ENCODE assay signal across 1 cellular context in genomic region chr15:88637436-88637835, GRCh38.
TF ChIP-seq lines count a peak whose summit lies in the region.

No MANE protein-coding gene starts in this region.

TF ChIP-seq in WTC11, 78 proteins besides CTCF, POLR2A, EP300 and RAD21 (continued from another document):
- TF ChIP-seq JUN (CRISPR knock-in tag; IDR thresholded peaks at IDR 0.05) (no peak), MXD4 (CRISPR knock-in tag; IDR thresholded peaks at IDR 0.05; ENCODE audit: borderline replicate concordance) (no peak), ZSCAN18 (CRISPR knock-in tag; IDR thresholded peaks at IDR 0.05) (no peak), EMX1 (CRISPR knock-in tag; IDR thresholded peaks at IDR 0.05) (no peak), ZBTB21 (CRISPR knock-in tag; IDR thresholded peaks at IDR 0.05; ENCODE audit: borderline replicate concordance) (no peak), GRHL2 (CRISPR knock-in tag; IDR thresholded peaks at IDR 0.05; ENCODE audit: insufficient replicate concordance, severe bottlenecking) (no peak), NFATC4 (CRISPR knock-in tag; IDR thresholded peaks at IDR 0.05) (no peak), RORB (CRISPR knock-in tag; IDR thresholded peaks at IDR 0.05) (no peak), HMGA2 (CRISPR knock-in tag; IDR thresholded peaks at IDR 0.05) (no peak), ZNF532 (CRISPR knock-in tag; IDR thresholded peaks at IDR 0.05; ENCODE audit: borderline replicate concordance) (no peak), ZNF263 (CRISPR knock-in tag; IDR thresholded peaks at IDR 0.05; ENCODE audit: low read depth) (no peak), HMGXB4 (CRISPR knock-in tag; IDR thresholded peaks at IDR 0.05) (no peak)
- TF ChIP-seq, protein P1, sequence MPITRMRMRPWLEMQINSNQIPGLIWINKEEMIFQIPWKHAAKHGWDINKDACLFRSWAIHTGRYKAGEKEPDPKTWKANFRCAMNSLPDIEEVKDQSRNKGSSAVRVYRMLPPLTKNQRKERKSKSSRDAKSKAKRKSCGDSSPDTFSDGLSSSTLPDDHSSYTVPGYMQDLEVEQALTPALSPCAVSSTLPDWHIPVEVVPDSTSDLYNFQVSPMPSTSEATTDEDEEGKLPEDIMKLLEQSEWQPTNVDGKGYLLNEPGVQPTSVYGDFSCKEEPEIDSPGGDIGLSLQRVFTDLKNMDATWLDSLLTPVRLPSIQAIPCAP (CRISPR knock-in tag; IDR thresholded peaks at IDR 0.05) = no peak
- TF ChIP-seq, protein P2, sequence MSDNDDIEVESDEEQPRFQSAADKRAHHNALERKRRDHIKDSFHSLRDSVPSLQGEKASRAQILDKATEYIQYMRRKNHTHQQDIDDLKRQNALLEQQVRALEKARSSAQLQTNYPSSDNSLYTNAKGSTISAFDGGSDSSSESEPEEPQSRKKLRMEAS (CRISPR knock-in tag; IDR thresholded peaks at IDR 0.05) = no peak
